Comparison of ENCODE assay signal across 24 cellular contexts in genomic region chr10:4678951-4679671, GRCh38.
DNase-seq lines count a peak whose midpoint lies in the region; ATAC-seq, FAIRE-seq and TF ChIP-seq lines count a peak whose summit lies in the region.
"Had no signal": no experiment of that assay in that cellular context is flagged by ENCODE, and none has a peak within 500 bp of the region (broad histone marks: within the 10 kb centered on the region; RNA-seq: fewer than 3 reads in every experiment).

No MANE protein-coding gene starts in this region.

- peaks cover 19% of the 10 kb centered on the region for H3K4me1 ChIP-seq in HepG2 (ENCODE audit: insufficient read depth, low read length)
- H3K4me1 ChIP-seq in right lobe of liver = peaks cover 0 to 17% (median 4%) of the 10 kb centered on the region in 4 donors
- H3K4me1 ChIP-seq in endothelial cell of umbilical vein (ENCODE audit: control insufficient read depth, extremely low read depth, insufficient read depth, low read length) = peaks cover 28% of the 10 kb centered on the region
- H3K4me1 ChIP-seq: parathyroid adenoma had no signal

- no peaks in the 10 kb centered on the region for H4K20me1 ChIP-seq in HepG2 (ENCODE audit: insufficient read depth, low read length)
- H4K20me1 ChIP-seq in endothelial cell of umbilical vein (replicated peaks; ENCODE audit: control insufficient read depth, extremely low read depth, insufficient read depth, low read length) = no peaks in the 10 kb centered on the region

- TF ChIP-seq CTCF in HepG2 (CRISPR knock-in tag; IDR thresholded peaks at IDR 0.05) = no peak
- no peak for TF ChIP-seq CTCF in right lobe of liver (IDR thresholded peaks at IDR 0.05)
- no peak for TF ChIP-seq CTCF in endothelial cell of umbilical vein (IDR thresholded peaks at IDR 0.05; ENCODE audit: extremely low read depth in 1 of 2, insufficient read depth in 1 of 2, low read depth in 1 of 2, low read length in 2 of 2)
- no peak for TF ChIP-seq CTCF in osteocyte (IDR thresholded peaks at IDR 0.05)

- H3K9me3 ChIP-seq in HepG2 (ENCODE audit: low read length) (no peaks in the 10 kb centered on the region), right lobe of liver (no peaks in the 10 kb centered on the region), endothelial cell of umbilical vein (replicated peaks; ENCODE audit: control insufficient read depth, insufficient read depth, low read length) (no peaks in the 10 kb centered on the region)
- H3K9me3 ChIP-seq: left lung had no signal

- no peak overlapping the region for H2AFZ ChIP-seq in HepG2 (ENCODE audit: low read length)
- peak overlapping the region; percentile 54 for H2AFZ ChIP-seq in endothelial cell of umbilical vein (ENCODE audit: low read depth, low read length)
- H2AFZ ChIP-seq: parathyroid adenoma had no signal

- H3K4me2 ChIP-seq in HepG2 (ENCODE audit: low read depth, low read length) (no peak overlapping the region; the same call in 1 of the 2 replicates), endothelial cell of umbilical vein (ENCODE audit: insufficient read depth, low read length) (no peak overlapping the region)

- no peaks in the 10 kb centered on the region for H3K27me3 Mint-ChIP-seq in osteocyte (ENCODE audit: unreplicated experiment)

- H3K27ac Mint-ChIP-seq in osteocyte (ENCODE audit: unreplicated experiment) = peak overlapping the region; percentile 2
- H3K27ac Mint-ChIP-seq: activated CD4-positive, alpha-beta memory T cell treated with anti-CD3 and anti-CD28 coated beads, Interleukin-2, amount 10 ng/mL, durations not matched to agents 7 days and 5 days; CD4-positive, CD25-positive, alpha-beta regulatory T cell had no signal

- BruUV-seq in HepG2 (replicated peaks; lab: Mats Ljungman, UMichigan) (no TSS peak), endothelial cell of umbilical vein (replicated peaks; lab: Mats Ljungman, UMichigan) (no TSS peak)

- H3K27ac ChIP-seq in HepG2 (ENCODE audit: extremely low read length, insufficient read depth, low read length) (no peak overlapping the region), right lobe of liver (no peak overlapping the region), endothelial cell of umbilical vein (ENCODE audit: insufficient read depth, low read depth, low read length) (peak overlapping the region; percentile 84)
- H3K27ac ChIP-seq: parathyroid adenoma, VCaP had no signal

- H3K9ac ChIP-seq in HepG2 (ENCODE audit: insufficient read depth, low read depth, low read length) = no peak overlapping the region
- H3K9ac ChIP-seq in endothelial cell of umbilical vein (replicated peaks; ENCODE audit: extremely low read depth, insufficient read depth, low read length) = peak overlapping the region; percentile 99
- H3K9ac ChIP-seq: parathyroid adenoma had no signal

- H3K79me2 ChIP-seq in HepG2 (ENCODE audit: insufficient read depth, low read length) (no peaks in the 10 kb centered on the region), endothelial cell of umbilical vein (ENCODE audit: control insufficient read depth, insufficient read depth, low read length) (peaks cover 34% of the 10 kb centered on the region)
- H3K79me2 ChIP-seq: parathyroid adenoma had no signal

- dilution Hi-C loops in endothelial cell of umbilical vein (cut with MboI; ENCODE audit: extremely low pct_ligation_motif_present, low sequenced_read_pairs) = no loop called here

- no peak overlapping the region for H3K4me3 ChIP-seq in HepG2 (replicated peaks in 1 of 3; ENCODE audit: insufficient read depth in 1 of 3, low read depth in 2 of 3, low read length in 3 of 3)
- H3K4me3 ChIP-seq in right lobe of liver = no peak overlapping the region
- H3K4me3 ChIP-seq in endothelial cell of umbilical vein (replicated peaks in 1 of 3; ENCODE audit: insufficient read depth in 1 of 3, low read depth in 1 of 3, low read length in 3 of 3) = no peak overlapping the region
- H3K4me3 ChIP-seq: left lung had no signal

- FAIRE-seq in HepG2 (lab: Jason Lieb, UNC) (no peak), endothelial cell of umbilical vein (lab: Jason Lieb, UNC) (no peak)
- FAIRE-seq: bronchial epithelial cell, GM18507, H54, RCC 7860 had no signal

- H3K9me1 ChIP-seq in endothelial cell of umbilical vein (replicated peaks; ENCODE audit: control insufficient read depth, extremely low read depth, insufficient read depth, low read length) = no peaks in the 10 kb centered on the region

- ATAC-seq in HepG2 (no peak), right lobe of liver (no peak), HG02798 (IDR thresholded peaks at IDR 0.05; ENCODE audit: poor library complexity, unreplicated experiment) (no peak)

- peaks cover 17% of the 10 kb centered on the region for H3K4me1 Mint-ChIP-seq in osteocyte (ENCODE audit: unreplicated experiment)
- H3K4me1 Mint-ChIP-seq: activated CD4-positive, alpha-beta memory T cell treated with anti-CD3 and anti-CD28 coated beads, Interleukin-2, amount 10 ng/mL, durations not matched to agents 7 days and 5 days; activated naive CD4-positive, alpha-beta T cell treated with anti-CD3 and anti-CD28 coated beads, Interleukin-2, amount 50 U/mL, for 24 hours; CD4-positive, CD25-positive, alpha-beta regulatory T cell had no signal

- H3K27me3 ChIP-seq in HepG2 (ENCODE audit: control insufficient read depth in 1 of 2, insufficient read depth in 2 of 2, low read length in 2 of 2) (peaks cover 0 to 4% of the 10 kb centered on the region in 2 experiments; a peak in 1 of 5 replicates), right lobe of liver (no peaks in the 10 kb centered on the region), endothelial cell of umbilical vein (ENCODE audit: control insufficient read depth in 2 of 2, insufficient read depth in 2 of 2, low read length in 2 of 2) (no peaks in the 10 kb centered on the region)
- H3K27me3 ChIP-seq: left lung had no signal

- WGBS in HepG2 (ENCODE audit: low lambda C conversion rate) = 26% methylated on average over 11 of the region's 11 CpGs
- 63% methylated on average over 11 of the region's 11 CpGs for WGBS in right lobe of liver (ENCODE audit: insufficient coverage, low coverage, low lambda C conversion rate, missing lambda C conversion rate)

- TF ChIP-seq EP300 in HepG2 (IDR thresholded peaks at IDR 0.05; ENCODE audit: low read depth in 2 of 2, low read length in 2 of 2) = no peak
- no peak for TF ChIP-seq EP300 in HepG2 (CRISPR knock-in tag; IDR thresholded peaks at IDR 0.05; ENCODE audit: borderline replicate concordance)

- CTCF ChIA-PET in HepG2 (lab: Yijun Ruan, JAX; ENCODE audit: low intra/inter-chr PET ratio, low total read pairs) (no interaction called here), endothelial cell of umbilical vein (lab: Charles Lee) (interaction anchor here (1.4 to 1.7 kb wide), 4 partner anchors 12 to 1481 kb away, joined by 3 to 7 read pairs (median 6); no protein-coding TSS in a partner anchor)

- in situ Hi-C loops in HepG2 (cut with HindIII; ENCODE audit: extremely low pct_ligation_motif_present, low pct_unique_long_range_greater_than_20kb) = no loop called here
- in situ Hi-C loops in KBM-7 (cut with MboI; ENCODE audit: low pct_unique_long_range_greater_than_20kb, low sequenced_read_pairs) = no loop called here

- DNase-seq in HepG2 (ENCODE audit: low spot score) (no peak), right lobe of liver (no peak), endothelial cell of umbilical vein (ENCODE audit: low read depth, low spot score) (no peak), osteocyte (ENCODE audit: extremely low spot score, unreplicated experiment) (no peak), HPDE6-E6E7 (ENCODE audit: extremely low spot score) (no peak), KBM-7 (no peak), HuH-7.5 (ENCODE audit: low spot score) (no peak)
- DNase-seq: ACHN; activated CD4-positive, alpha-beta memory T cell treated with anti-CD3 and anti-CD28 coated beads, Interleukin-2, amount 10 ng/mL, durations not matched to agents 7 days and 5 days; activated T-cell treated with anti-CD3 and anti-CD28 coated beads, Interleukin-2, amount 50 U/mL, for 48 hours; CD4-positive, CD25-positive, alpha-beta regulatory T cell; left lung; NCI-H1417 treated with DMSO at 0.1 percent for 48 hours; NCI-H774; stimulated activated CD4-positive, alpha-beta T cell treated with anti-CD3 and anti-CD28 coated beads, Interleukin-12 subunit alpha, Interleukin-12 subunit beta, amount 100 ng/mL, for 4 hours; trophoblast cell had no signal

- H3K4me3 Mint-ChIP-seq in osteocyte (ENCODE audit: unreplicated experiment) = no peak overlapping the region
- H3K4me3 Mint-ChIP-seq: activated CD4-positive, alpha-beta memory T cell treated with anti-CD3 and anti-CD28 coated beads, Interleukin-2, amount 10 ng/mL, durations not matched to agents 7 days and 5 days; activated naive CD4-positive, alpha-beta T cell treated with anti-CD3 and anti-CD28 coated beads, Interleukin-2, amount 50 U/mL, for 24 hours; CD4-positive, CD25-positive, alpha-beta regulatory T cell had no signal

- H3K9me3 Mint-ChIP-seq in osteocyte (ENCODE audit: unreplicated experiment) = no peaks in the 10 kb centered on the region
- H3K9me3 Mint-ChIP-seq: activated CD4-positive, alpha-beta memory T cell treated with anti-CD3 and anti-CD28 coated beads, Interleukin-2, amount 10 ng/mL, durations not matched to agents 7 days and 5 days; activated naive CD4-positive, alpha-beta T cell treated with anti-CD3 and anti-CD28 coated beads, Interleukin-2, amount 50 U/mL, for 24 hours had no signal

- intact Hi-C loops in HepG2 (cut with micrococcal nuclease; ENCODE audit: unreplicated experiment) (no loop called here), right lobe of liver (cut with DNase I) (no loop called here), endothelial cell of umbilical vein (cut with micrococcal nuclease) (loop anchor here (1.0 to 5.0 kb wide), 10 partner anchors 25 to 1212 kb away; partner anchors contain the start of gene KLF6)

- no peak for TF ChIP-seq RAD21 in HepG2 (CRISPR knock-in tag; IDR thresholded peaks at IDR 0.05)

- H3K36me3 ChIP-seq in HepG2 (replicated peaks in 1 of 2; ENCODE audit: control insufficient read depth in 1 of 2, insufficient read depth in 2 of 2, low read length in 2 of 2) (no peaks in the 10 kb centered on the region), right lobe of liver (no peaks in the 10 kb centered on the region), endothelial cell of umbilical vein (ENCODE audit: control insufficient read depth in 2 of 2, extremely low read depth in 1 of 2, insufficient read depth in 2 of 2, low read length in 2 of 2) (no peaks in the 10 kb centered on the region)
- H3K36me3 ChIP-seq: left lung had no signal

- TF ChIP-seq POLR2A in HepG2 (IDR thresholded peaks at IDR 0.05; ENCODE audit: insufficient read depth in 1 of 2, low read depth in 2 of 2, low read length in 2 of 2) = no peak
- no peak for TF ChIP-seq POLR2A in right lobe of liver (IDR thresholded peaks at IDR 0.05)
- no peak for TF ChIP-seq POLR2A in endothelial cell of umbilical vein (IDR thresholded peaks at IDR 0.05; ENCODE audit: low read depth, low read length)

- H3K36me3 Mint-ChIP-seq in osteocyte (ENCODE audit: unreplicated experiment) = no peaks in the 10 kb centered on the region
- H3K36me3 Mint-ChIP-seq: activated naive CD4-positive, alpha-beta T cell treated with anti-CD3 and anti-CD28 coated beads, Interleukin-2, amount 50 U/mL, for 24 hours; CD4-positive, CD25-positive, alpha-beta regulatory T cell had no signal

- POLR2A ChIA-PET in HepG2 (lab: Yijun Ruan, JAX) (no interaction called here), endothelial cell of umbilical vein (lab: Charles Lee) (no interaction called here)

TF ChIP-seq in endothelial cell of umbilical vein, 7 proteins besides CTCF, POLR2A, EP300 and RAD21 (continues in another document):
- TF ChIP-seq POLR2AphosphoS5 (IDR thresholded peaks at IDR 0.05; ENCODE audit: insufficient read depth, low read depth, low read length) = no peak
